In genomic region chr7:56063500-56063881, GRCh38 we compare ENCODE assay signal across 8 cellular contexts. TPM values are rescaled to one million over a fixed set of nuclear protein-coding genes. Genes with fewer than 3 reads are reported as not detected.
DNase-seq lines count a peak whose midpoint lies in the region; ATAC-seq and TF ChIP-seq lines count a peak whose summit lies in the region.

No MANE protein-coding gene starts in this region.

- H3K4me3 ChIP-seq in CD8-positive, alpha-beta memory T cell (ENCODE audit: low read length) = peak overlapping the region; percentile 77
- H3K4me3 ChIP-seq in ectodermal cell (ENCODE audit: insufficient read depth, low read depth, low read length) = peak overlapping the region; percentile 74

- peak overlapping the region; percentile 85 for H3K27ac ChIP-seq in CD8-positive, alpha-beta memory T cell (ENCODE audit: low read depth, low read length)
- peak overlapping the region; percentile 79 for H3K27ac ChIP-seq in ectodermal cell (ENCODE audit: insufficient read depth, low read depth, low read length, poor library complexity, severe bottlenecking)

- CTCF ChIA-PET in CD8-positive, alpha-beta memory T cell (lab: Charles Lee) = interaction anchor here (0.7 to 4.6 kb wide), 2 partner anchors 13 to 422 kb away, joined by 3 to 23 read pairs; partner anchors contain the start of genes CCT6A and PSPH

- peak overlapping the region; percentile 87 to 99 (median 95) for H3K27ac Mint-ChIP-seq in CD8-positive, alpha-beta memory T cell
- peak overlapping the region; percentile 93 for H3K27ac Mint-ChIP-seq in osteocyte (ENCODE audit: unreplicated experiment)

- H3K9me3 Mint-ChIP-seq in CD8-positive, alpha-beta memory T cell = no peaks in the 10 kb centered on the region
- no peaks in the 10 kb centered on the region for H3K9me3 Mint-ChIP-seq in osteocyte (ENCODE audit: unreplicated experiment)

- H3K4me3 Mint-ChIP-seq in CD8-positive, alpha-beta memory T cell = peak overlapping the region; percentile 89 to 98 (median 92)
- peak overlapping the region; percentile 95 for H3K4me3 Mint-ChIP-seq in osteocyte (ENCODE audit: unreplicated experiment)

- POLR2A ChIA-PET in CD8-positive, alpha-beta memory T cell (lab: Charles Lee) = interaction anchor here (1.3 kb wide), 1 partner anchor 98 kb away, joined by 3 read pairs; no protein-coding TSS in a partner anchor

- H3K27me3 ChIP-seq in CD8-positive, alpha-beta memory T cell (ENCODE audit: insufficient read depth, low read length, poor library complexity, severe bottlenecking) = no peaks in the 10 kb centered on the region
- H3K27me3 ChIP-seq in ectodermal cell (ENCODE audit: control insufficient read depth, insufficient read depth, low read length, poor library complexity, severe bottlenecking) = no peaks in the 10 kb centered on the region

- peaks cover 23 to 37% (median 26%) of the 10 kb centered on the region in 3 donors for H3K4me1 Mint-ChIP-seq in CD8-positive, alpha-beta memory T cell
- peaks cover 18% of the 10 kb centered on the region for H3K4me1 Mint-ChIP-seq in osteocyte (ENCODE audit: unreplicated experiment)

- TF ChIP-seq CTCF in osteocyte (IDR thresholded peaks at IDR 0.05) = no peak

- H3K36me3 ChIP-seq in CD8-positive, alpha-beta memory T cell (ENCODE audit: insufficient read depth, low read length) = peaks cover 17% of the 10 kb centered on the region
- H3K36me3 ChIP-seq in ectodermal cell (ENCODE audit: control insufficient read depth, insufficient read depth, low read length) = peaks cover 28% of the 10 kb centered on the region

- H3K4me1 ChIP-seq in CD8-positive, alpha-beta memory T cell (ENCODE audit: insufficient read depth, low read length) = peaks cover 15% of the 10 kb centered on the region
- no peaks in the 10 kb centered on the region for H3K4me1 ChIP-seq in ectodermal cell (ENCODE audit: control insufficient read depth, insufficient read depth, low read length)

- no peaks in the 10 kb centered on the region for H3K27me3 Mint-ChIP-seq in CD8-positive, alpha-beta memory T cell
- no peaks in the 10 kb centered on the region for H3K27me3 Mint-ChIP-seq in osteocyte (ENCODE audit: unreplicated experiment)

- WGBS in ectodermal cell, 2 experiments = 91 to 93% methylated on average over 6 to 7 of the region's 7 CpGs

- no peak for DNase-seq in CD8-positive, alpha-beta memory T cell
- DNase-seq in NCI-H69 (lab: John Stamatoyannopoulos, UW) (peak; percentile 50), osteocyte (ENCODE audit: extremely low spot score, unreplicated experiment) (no peak), ecto neural progenitor cell (ENCODE audit: low spot score) (no peak), posterior vena cava (ENCODE audit: low spot score) (no peak), NCI-H1436 treated with DMSO at 0.1 percent for 48 hours (lab: John Stamatoyannopoulos, UW) (no peak)

- H3K36me3 Mint-ChIP-seq in CD8-positive, alpha-beta memory T cell = peaks cover 0 to 67% (median 5%) of the 10 kb centered on the region in 3 donors
- H3K36me3 Mint-ChIP-seq in osteocyte (ENCODE audit: unreplicated experiment) = peaks cover 31% of the 10 kb centered on the region

- no peaks in the 10 kb centered on the region for H3K9me3 ChIP-seq in CD8-positive, alpha-beta memory T cell (ENCODE audit: low read length)
- no peaks in the 10 kb centered on the region for H3K9me3 ChIP-seq in ectodermal cell (ENCODE audit: control insufficient read depth, low read length)

- ATAC-seq in HG03521 (IDR thresholded peaks at IDR 0.05; ENCODE audit: unreplicated experiment) = no peak

- intact Hi-C loops in posterior vena cava (cut with DNase I) = no loop called here

RNA-seq across cellular contexts. Expression of gene SUMF2, which starts 0.6 kb away (rescaled TPM):
- 100 to 1,000 TPM; 140 TPM for total RNA-seq in CD8-positive, alpha-beta memory T cell
- polyA plus RNA-seq in CD8-positive, alpha-beta memory T cell = 151 TPM
- 121 TPM for polyA plus RNA-seq in ectodermal cell (2013, experiment 1 of 4)
- 117 TPM for polyA plus RNA-seq in ectodermal cell (2013, experiment 2 of 4)
- 105 TPM for polyA plus RNA-seq in ectodermal cell (2013, experiment 3 of 4)
- 102 TPM for polyA plus RNA-seq in ectodermal cell (2013, experiment 4 of 4)
- total RNA-seq in osteocyte = 202 and 208 TPM in 2 replicates
- 100 to 1,000 TPM in 1 of 2 donors, 10 to 100 TPM in 1; 84.6 to 129 TPM for total RNA-seq in posterior vena cava

RNA-seq across cellular contexts. Expression of gene CCT6A, which starts 11.9 kb away (rescaled TPM):
- 100 to 1,000 TPM; 348 to 361 TPM for total RNA-seq in CD8-positive, alpha-beta memory T cell
- polyA plus RNA-seq in CD8-positive, alpha-beta memory T cell = 93.3 TPM
- polyA plus RNA-seq in ectodermal cell (2013, experiment 1 of 4) = 260 TPM
- 274 TPM for polyA plus RNA-seq in ectodermal cell (2013, experiment 2 of 4)
- polyA plus RNA-seq in ectodermal cell (2013, experiment 3 of 4) = 209 TPM
- polyA plus RNA-seq in ectodermal cell (2013, experiment 4 of 4) = 224 TPM
- total RNA-seq in osteocyte (107 and 109 TPM in 2 replicates), posterior vena cava (10 to 100 TPM; 75.9 to 87.9 TPM)

RNA-seq across cellular contexts. Expression of gene PSPH, which starts 12.2 kb away (rescaled TPM):
- total RNA-seq in CD8-positive, alpha-beta memory T cell = 10 to 100 TPM; 26.7 TPM
- 3.9 TPM for polyA plus RNA-seq in CD8-positive, alpha-beta memory T cell
- 40.0 TPM for polyA plus RNA-seq in ectodermal cell (2013, experiment 1 of 4)
- 44.1 TPM for polyA plus RNA-seq in ectodermal cell (2013, experiment 2 of 4)
- polyA plus RNA-seq in ectodermal cell (2013, experiment 3 of 4) = 38.7 TPM
- polyA plus RNA-seq in ectodermal cell (2013, experiment 4 of 4) = 35.5 TPM
- total RNA-seq in osteocyte (31.0 and 33.6 TPM in 2 replicates), posterior vena cava (1 to 10 TPM; 5.0 to 6.6 TPM)

RNA-seq across cellular contexts. Expression of gene PHKG1, which starts 29.3 kb away (rescaled TPM):
- total RNA-seq in CD8-positive, alpha-beta memory T cell = 1 to 10 TPM; 1.2 TPM
- 0.95 TPM for polyA plus RNA-seq in CD8-positive, alpha-beta memory T cell
- not detected for polyA plus RNA-seq in ectodermal cell (2013, experiment 1 of 4)
- 0.20 TPM for polyA plus RNA-seq in ectodermal cell (2013, experiment 2 of 4)
- polyA plus RNA-seq in ectodermal cell (2013, experiment 3 of 4) = not detected
- polyA plus RNA-seq in ectodermal cell (2013, experiment 4 of 4) = 0.28 TPM
- total RNA-seq in osteocyte (0.99 and 1.1 TPM in 2 replicates), posterior vena cava (1 to 10 TPM; 3.7 to 3.8 TPM)

RNA-seq across cellular contexts. Expression of gene CHCHD2, which starts 42.8 kb away (rescaled TPM):
- 100 to 1,000 TPM; 599 to 610 TPM for total RNA-seq in CD8-positive, alpha-beta memory T cell
- 522 TPM for polyA plus RNA-seq in CD8-positive, alpha-beta memory T cell
- polyA plus RNA-seq in ectodermal cell (2013, experiment 1 of 4) = 152 TPM
- polyA plus RNA-seq in ectodermal cell (2013, experiment 2 of 4) = 131 TPM
- 139 TPM for polyA plus RNA-seq in ectodermal cell (2013, experiment 3 of 4)
- polyA plus RNA-seq in ectodermal cell (2013, experiment 4 of 4) = 141 TPM
- 228 and 237 TPM in 2 replicates for total RNA-seq in osteocyte
- total RNA-seq in posterior vena cava = 100 to 1,000 TPM; 219 to 263 TPM
